ENCODE assay signal across 9 cellular contexts in genomic region chr1:195939844-195940243, GRCh38.
DNase-seq lines count a peak whose midpoint lies in the region; ATAC-seq, FAIRE-seq and TF ChIP-seq lines count a peak whose summit lies in the region.
"Had no signal": no experiment of that assay in that cellular context is flagged by ENCODE, and none has a peak within 500 bp of the region (broad histone marks: within the 10 kb centered on the region; RNA-seq: fewer than 3 reads in every experiment).

No MANE protein-coding gene starts in this region.

- H3K36me3 ChIP-seq in brain microvascular endothelial cell (replicated peaks) (no peaks in the 10 kb centered on the region), neuronal stem cell (replicated peaks in 1 of 2; ENCODE audit: control insufficient read depth in 2 of 2, insufficient read depth in 2 of 2, low read length in 2 of 2) (no peaks in the 10 kb centered on the region), pancreas (no peaks in the 10 kb centered on the region)

- no peak overlapping the region for H2BK120ac ChIP-seq in neuronal stem cell (ENCODE audit: low read depth, low read length)

- no peaks in the 10 kb centered on the region for H3K4me1 ChIP-seq in neuronal stem cell (ENCODE audit: control insufficient read depth in 2 of 2, insufficient read depth in 1 of 2, low read depth in 1 of 2, low read length in 2 of 2)
- no peaks in the 10 kb centered on the region for H3K4me1 ChIP-seq in pancreas

- DNase-seq in NCI-H748 (lab: John Stamatoyannopoulos, UW; ENCODE audit: unreplicated experiment) (peak; percentile 34), NCI-H748 treated with DMSO at 0.1 percent for 48 hours (lab: John Stamatoyannopoulos, UW) (no peak), brain microvascular endothelial cell (no peak), neuronal stem cell (ENCODE audit: low spot score) (peak; percentile 14), HuH-7.5 (ENCODE audit: low spot score) (no peak), pancreas (no peak), NCI-H187 treated with DMSO at 0.1 percent for 48 hours (lab: John Stamatoyannopoulos, UW) (no peak)
- DNase-seq: T-helper 9 cell had no signal

- no peaks in the 10 kb centered on the region for H3K79me1 ChIP-seq in neuronal stem cell (ENCODE audit: low read depth, low read length)

- no peak overlapping the region for H3K18ac ChIP-seq in neuronal stem cell (ENCODE audit: low read length)

- no peak overlapping the region for H3K23ac ChIP-seq in neuronal stem cell (ENCODE audit: low read depth, low read length, poor library complexity)

- no peak overlapping the region for H3K14ac ChIP-seq in neuronal stem cell (ENCODE audit: low read length)

- H2BK12ac ChIP-seq in neuronal stem cell (ENCODE audit: low read length), result no peak overlapping the region

- in situ Hi-C loops in brain microvascular endothelial cell (cut with HindIII; ENCODE audit: low pct_ligation_motif_present, low sequenced_read_pairs), result no loop called here

- H4K8ac ChIP-seq in neuronal stem cell (ENCODE audit: low read depth, low read length), result no peak overlapping the region

- TF ChIP-seq CTCF in LNCAP (IDR thresholded peaks at IDR 0.05), result peak; percentile 53; the same call in 1 of the 2 replicates
- peak; percentile 32 for TF ChIP-seq CTCF in brain microvascular endothelial cell (IDR thresholded peaks at IDR 0.05; ENCODE audit: low read depth, low read length, missing control alignments)
- TF ChIP-seq CTCF in pancreas (IDR thresholded peaks at IDR 0.05), result no peak

- peak overlapping the region; percentile 71 for H2AFZ ChIP-seq in neuronal stem cell (ENCODE audit: low read length)

- no peaks in the 10 kb centered on the region for H3K9me3 ChIP-seq in neuronal stem cell (replicated peaks in 1 of 2; ENCODE audit: control insufficient read depth in 2 of 2, insufficient read depth in 1 of 2, low read depth in 1 of 2, low read length in 2 of 2)
- no peaks in the 10 kb centered on the region for H3K9me3 ChIP-seq in pancreas

- ATAC-seq in pancreas, result no peak

- no peak overlapping the region for H3K9ac ChIP-seq in neuronal stem cell (ENCODE audit: low read depth, low read length, poor library complexity)

- H3K27me3 ChIP-seq in brain microvascular endothelial cell (replicated peaks) (no peaks in the 10 kb centered on the region), neuronal stem cell (ENCODE audit: control insufficient read depth in 3 of 3, insufficient read depth in 3 of 3, low read depth in 1 of 3, low read length in 3 of 3) (no peaks in the 10 kb centered on the region), pancreas (no peaks in the 10 kb centered on the region)

- intact Hi-C loops in pancreas (cut with DNase I), result no loop called here

- no CpG with 5 or more reads among the region's 3 CpGs for WGBS in neuronal stem cell (ENCODE audit: extremely low coverage in 2 of 2, insufficient read length in 2 of 2, insufficient replicate concordance in 1 of 2), 2 donors
- WGBS in pancreas, 2 donors, result 41 to 42% methylated on average over 3 of the region's 3 CpGs

- H3K4me3 ChIP-seq in brain microvascular endothelial cell (ENCODE audit: low read depth, low read length) (no peak overlapping the region), neuronal stem cell (ENCODE audit: low read length in 2 of 2) (no peak overlapping the region), pancreas (no peak overlapping the region)

- H2AK5ac ChIP-seq in neuronal stem cell (ENCODE audit: low read depth, low read length), result no peak overlapping the region

- no peak overlapping the region for H2BK15ac ChIP-seq in neuronal stem cell (ENCODE audit: low read length)

- H2BK5ac ChIP-seq in neuronal stem cell (ENCODE audit: low read length), result no peak overlapping the region

- H3K27ac ChIP-seq in brain microvascular endothelial cell (no peak overlapping the region), neuronal stem cell (replicated peaks; ENCODE audit: low read length) (no peak overlapping the region), pancreas (no peak overlapping the region)

- no peak overlapping the region for H3K4me2 ChIP-seq in neuronal stem cell (ENCODE audit: insufficient read depth, low read length, poor library complexity, severe bottlenecking)

- H3K4ac ChIP-seq in neuronal stem cell (ENCODE audit: low read length), result no peak overlapping the region

- no peak overlapping the region for H4K91ac ChIP-seq in neuronal stem cell (ENCODE audit: low read depth, low read length, poor library complexity)

- no peak for FAIRE-seq in pancreas (lab: Jason Lieb, UNC)

Comparison
In these comparisons a context has a peak if more than half of its experiments do, and no peak if none do; other contexts are left out.
1. DNase-seq: peak in NCI-H748 (single experiment) and neuronal stem cell (single experiment); none in NCI-H748 treated with DMSO at 0.1 percent for 48 hours (single experiment), brain microvascular endothelial cell (single experiment), HuH-7.5 (single experiment), pancreas (0 of 6) and NCI-H187 treated with DMSO at 0.1 percent for 48 hours (single experiment).
2. CTCF ChIP-seq: peak in LNCAP (single experiment) and brain microvascular endothelial cell (single experiment); none in pancreas (0 of 4).